In the genomic region with DNA sequence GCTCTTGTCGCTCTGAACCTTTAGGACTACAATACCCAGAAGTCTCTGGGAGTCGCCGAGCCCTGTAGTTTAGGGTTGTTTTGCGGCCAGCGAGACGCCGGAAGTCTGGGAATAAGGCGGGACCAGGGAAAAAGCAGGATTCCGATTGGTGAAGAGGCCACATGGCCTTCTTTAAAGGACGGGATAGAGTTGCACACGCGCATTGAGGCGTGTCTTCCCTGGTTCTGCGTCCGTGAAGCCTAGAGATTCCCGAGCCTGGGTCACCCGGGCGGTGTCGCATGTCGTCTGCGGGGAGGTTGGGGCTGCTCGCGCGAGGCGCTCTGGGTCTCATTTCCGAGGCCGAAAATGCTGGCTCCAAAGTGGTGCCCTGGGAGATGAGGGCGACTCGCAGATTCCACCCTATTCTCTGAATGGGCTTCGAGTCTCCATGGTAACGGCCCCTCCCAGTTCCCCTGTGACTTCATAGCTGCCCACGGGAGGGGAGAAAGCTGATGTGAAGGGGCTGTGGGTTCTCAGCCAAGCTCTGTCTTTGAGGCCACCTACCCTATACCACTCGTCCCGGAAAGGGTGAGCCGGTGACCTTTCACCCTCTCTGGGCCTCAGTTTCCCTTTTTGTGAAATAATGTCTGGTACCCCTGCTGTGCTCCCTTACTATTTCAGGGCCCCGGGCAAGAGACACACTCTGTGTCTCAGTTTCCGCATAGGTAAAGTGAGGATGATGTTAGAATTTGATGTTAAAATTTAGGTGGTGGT, we compare ENCODE assay signal across 8 cellular contexts. TPM values are rescaled to one million over a fixed set of nuclear protein-coding genes. Genes with fewer than 3 reads are reported as not detected.
DNase-seq lines count a peak whose midpoint lies in the region; ATAC-seq and TF ChIP-seq lines count a peak whose summit lies in the region.

No MANE protein-coding gene starts in this region.

- H3K4me3 Mint-ChIP-seq in activated T-helper 17 cell treated with anti-CD3 and anti-CD28 coated beads, Interleukin-2, amount 50 U/mL, for 72 hours, result peak overlapping the region; percentile 90
- H3K4me3 Mint-ChIP-seq in naive B cell, result peak overlapping the region; percentile 76 to 98 (median 93)
- peak overlapping the region; percentile 82 for H3K4me3 Mint-ChIP-seq in stimulated activated effector memory CD8-positive, alpha-beta T cell treated with anti-CD3 and anti-CD28 coated beads, Interleukin-12 subunit alpha, Interleukin-12 subunit beta, amount 100 ng/mL, for 72 hours

- no peaks in the 10 kb centered on the region for H3K36me3 ChIP-seq in fibroblast of lung (ENCODE audit: control insufficient read depth, insufficient read depth, low read length)

- H3K36me3 Mint-ChIP-seq in activated T-helper 17 cell treated with anti-CD3 and anti-CD28 coated beads, Interleukin-2, amount 50 U/mL, for 72 hours (ENCODE audit: low read depth), result peaks cover 37% of the 10 kb centered on the region
- no peaks in the 10 kb centered on the region for H3K36me3 Mint-ChIP-seq in naive B cell
- peaks cover 25% of the 10 kb centered on the region for H3K36me3 Mint-ChIP-seq in stimulated activated effector memory CD8-positive, alpha-beta T cell treated with anti-CD3 and anti-CD28 coated beads, Interleukin-12 subunit alpha, Interleukin-12 subunit beta, amount 100 ng/mL, for 72 hours

- TF ChIP-seq CTCF in fibroblast of lung (conservative IDR thresholded peaks at IDR 0.05 in 1 of 2, IDR thresholded peaks at IDR 0.05 in 1 of 2; ENCODE audit: low read depth in 1 of 2, low read length in 2 of 2), result no peak

- peak overlapping the region; percentile 100 for H3K27ac ChIP-seq in fibroblast of lung (ENCODE audit: insufficient read depth, low read length)

- no peaks in the 10 kb centered on the region for H3K27me3 ChIP-seq in fibroblast of lung (ENCODE audit: control insufficient read depth, insufficient read depth, low read length)

- DNase-seq in Daoy (ENCODE audit: low read depth), result peak; percentile 97
- DNase-seq in GOT3 (lab: John Stamatoyannopoulos, UW), result peak; percentile 84
- DNase-seq in LHCN-M2 (ENCODE audit: low read depth), result peak; percentile 97
- peak; percentile 98 for DNase-seq in RPMI7951 (ENCODE audit: low read depth)
- peak; percentile 97 to 98 for DNase-seq in fibroblast of lung (ENCODE audit: low read depth in 2 of 2)
- peak; percentile 90 for DNase-seq in naive B cell
- DNase-seq in stimulated activated effector memory CD8-positive, alpha-beta T cell treated with anti-CD3 and anti-CD28 coated beads, Interleukin-12 subunit alpha, Interleukin-12 subunit beta, amount 100 ng/mL, for 72 hours (ENCODE audit: low spot score in 2 of 2), result peak; percentile 77 to 93

- H3K4me1 ChIP-seq in fibroblast of lung (ENCODE audit: control insufficient read depth, extremely low read depth, insufficient read depth, low read length), result peaks cover 4% of the 10 kb centered on the region

- H3K9me3 ChIP-seq in fibroblast of lung (ENCODE audit: control insufficient read depth, insufficient read depth, low read depth, low read length), result no peaks in the 10 kb centered on the region

- peak overlapping the region; percentile 99 for H3K9ac ChIP-seq in fibroblast of lung (ENCODE audit: insufficient read depth, low read length)

- peak overlapping the region; percentile 99 for H3K27ac Mint-ChIP-seq in activated T-helper 17 cell treated with anti-CD3 and anti-CD28 coated beads, Interleukin-2, amount 50 U/mL, for 72 hours
- peak overlapping the region; percentile 98 to 100 (median 100) for H3K27ac Mint-ChIP-seq in naive B cell
- peak overlapping the region; percentile 97 for H3K27ac Mint-ChIP-seq in stimulated activated effector memory CD8-positive, alpha-beta T cell treated with anti-CD3 and anti-CD28 coated beads, Interleukin-12 subunit alpha, Interleukin-12 subunit beta, amount 100 ng/mL, for 72 hours

- H4K20me1 ChIP-seq in fibroblast of lung (ENCODE audit: control insufficient read depth, extremely low read depth, insufficient read depth, low read length), result no peaks in the 10 kb centered on the region

- peak; percentile 87 for ATAC-seq in activated T-helper 17 cell treated with anti-CD3 and anti-CD28 coated beads, Interleukin-2, amount 50 U/mL, for 72 hours (replicated peaks)
- ATAC-seq in naive B cell (ENCODE audit: low read depth in 2 of 2), result peak; percentile 68
- ATAC-seq in stimulated activated effector memory CD8-positive, alpha-beta T cell treated with anti-CD3 and anti-CD28 coated beads, Interleukin-12 subunit alpha, Interleukin-12 subunit beta, amount 100 ng/mL, for 72 hours, result peak; percentile 85

- peaks cover 13% of the 10 kb centered on the region for H3K4me1 Mint-ChIP-seq in activated T-helper 17 cell treated with anti-CD3 and anti-CD28 coated beads, Interleukin-2, amount 50 U/mL, for 72 hours
- peaks cover 16 to 23% (median 16%) of the 10 kb centered on the region in 3 donors for H3K4me1 Mint-ChIP-seq in naive B cell
- peaks cover 22% of the 10 kb centered on the region for H3K4me1 Mint-ChIP-seq in stimulated activated effector memory CD8-positive, alpha-beta T cell treated with anti-CD3 and anti-CD28 coated beads, Interleukin-12 subunit alpha, Interleukin-12 subunit beta, amount 100 ng/mL, for 72 hours

- H3K27me3 Mint-ChIP-seq in activated T-helper 17 cell treated with anti-CD3 and anti-CD28 coated beads, Interleukin-2, amount 50 U/mL, for 72 hours, result no peaks in the 10 kb centered on the region
- H3K27me3 Mint-ChIP-seq in naive B cell, result no peaks in the 10 kb centered on the region

- H3K9me3 Mint-ChIP-seq in activated T-helper 17 cell treated with anti-CD3 and anti-CD28 coated beads, Interleukin-2, amount 50 U/mL, for 72 hours, result peaks cover 3% of the 10 kb centered on the region
- H3K9me3 Mint-ChIP-seq in naive B cell, result no peaks in the 10 kb centered on the region
- peaks cover 3% of the 10 kb centered on the region for H3K9me3 Mint-ChIP-seq in stimulated activated effector memory CD8-positive, alpha-beta T cell treated with anti-CD3 and anti-CD28 coated beads, Interleukin-12 subunit alpha, Interleukin-12 subunit beta, amount 100 ng/mL, for 72 hours

- H2AFZ ChIP-seq in fibroblast of lung (ENCODE audit: low read length), result peak overlapping the region; percentile 93

- peak overlapping the region; percentile 98 for H3K4me2 ChIP-seq in fibroblast of lung (ENCODE audit: extremely low read depth, insufficient read depth, low read length)

- H3K79me2 ChIP-seq in fibroblast of lung (ENCODE audit: control insufficient read depth, insufficient read depth, low read length), result no peaks in the 10 kb centered on the region

- H3K4me3 ChIP-seq in fibroblast of lung (replicated peaks in 1 of 4; ENCODE audit: control extremely low read depth in 1 of 4, insufficient read depth in 1 of 4, low read depth in 3 of 4, low read length in 4 of 4), result peak overlapping the region; percentile 70 to 96 (median 84)

RNA-seq across cellular contexts. Expression of a gene that starts 0.6 kb away (rescaled TPM):
- total RNA-seq in Daoy (2014; rRNA removed; shearing (Covaris generic)), result 20.7 TPM in 2 replicates
- total RNA-seq in LHCN-M2 (2014; rRNA removed) (2.9 and 4.6 TPM in 2 replicates), fibroblast of lung (5.9 and 6.3 TPM in 2 replicates)
- 6.8 TPM for polyA plus RNA-seq in LHCN-M2 (2012)
- 8.9 and 10.9 TPM in 2 replicates for total RNA-seq in RPMI7951 (2014; rRNA removed; shearing (Covaris generic))
- 10 to 100 TPM; 11.6 to 13.7 TPM for total RNA-seq in activated T-helper 17 cell treated with anti-CD3 and anti-CD28 coated beads, Interleukin-2, amount 50 U/mL, for 72 hours
- polyA plus RNA-seq in fibroblast of lung (5.3 and 5.5 TPM in 2 replicates), naive B cell (ENCODE audit: low read depth in 6 of 6) (1 to 10 TPM in 5 of 6 donors, not detected in 1; 5.3 to 8.1 (median 7.0) TPM)
- 5.3 and 7.0 TPM in 2 replicates for polyA plus RNA-seq in fibroblast of lung (2012)
- polyA minus RNA-seq in fibroblast of lung (ENCODE audit: low replicate concordance), result 21.3 and 60.9 TPM in 2 replicates

RNA-seq across cellular contexts. Expression of a gene that starts 42.7 kb away (rescaled TPM):
- total RNA-seq in Daoy (2014; rRNA removed; shearing (Covaris generic)), result not detected in 2 replicates
- total RNA-seq in LHCN-M2 (2014; rRNA removed) (not detected in 2 replicates), fibroblast of lung (not detected in 2 replicates)
- not detected for polyA plus RNA-seq in LHCN-M2 (2012)
- total RNA-seq in RPMI7951 (2014; rRNA removed; shearing (Covaris generic)), result not detected in 2 replicates
- total RNA-seq in activated T-helper 17 cell treated with anti-CD3 and anti-CD28 coated beads, Interleukin-2, amount 50 U/mL, for 72 hours, result 1 to 10 TPM; 1.0 TPM
- polyA plus RNA-seq in fibroblast of lung (not detected in 2 replicates), naive B cell (ENCODE audit: low read depth in 6 of 6) (not detected)
- polyA plus RNA-seq in fibroblast of lung (2012), result not detected in 2 replicates
- polyA minus RNA-seq in fibroblast of lung (ENCODE audit: low replicate concordance), result not detected in 2 replicates

Comparison
In these comparisons a context has a peak if more than half of its experiments do, and no peak if none do; other contexts are left out.
1. Peak in every context shown above with its lines: DNase-seq, ATAC-seq, H3K4me3 ChIP-seq and H3K27ac ChIP-seq.